In genomic region chr10:112785089-112785488, GRCh38 we compare ENCODE assay signal across 15 cellular contexts.
A peak's percentile ranks its signal among the peaks of the same experiment; 100 is the strongest.
DNase-seq lines count a peak whose midpoint lies in the region; ATAC-seq and TF ChIP-seq lines count a peak whose summit lies in the region.
"Had no signal": no experiment of that assay in that cellular context is flagged by ENCODE, and none has a peak within 500 bp of the region (broad histone marks: within the 10 kb centered on the region; RNA-seq: fewer than 3 reads in every experiment).

No MANE protein-coding gene starts in this region.

- no peaks in the 10 kb centered on the region for H3K27me3 ChIP-seq in neural progenitor cell
- H3K27me3 ChIP-seq: BLaER1 treated with 17β-estradiol and CSF1 and Interleukin-3, amounts not matched to agents 10 nM and 100 nM; Peyer's patch had no signal

- DNase-seq in NCI-H82 (lab: John Stamatoyannopoulos, UW) (peak; percentile 9), NCI-H82 treated with DMSO at 0.1 percent for 48 hours (lab: John Stamatoyannopoulos, UW; ENCODE audit: unreplicated experiment) (no peak), iPS-NIHi11 (ENCODE audit: low spot score) (peak; percentile 56), neural progenitor cell (ENCODE audit: low spot score) (peak; percentile 42), GDM1 (lab: John Stamatoyannopoulos, UW) (no peak)
- DNase-seq in effector memory CD8-positive, alpha-beta T cell = no peak
- DNase-seq: 8988T; CD8-positive, alpha-beta T cell; DMS153; Karpas-422; MV-4-11; Peyer's patch had no signal

- H3K4me1 Mint-ChIP-seq in neural progenitor cell = peaks cover 35% of the 10 kb centered on the region
- no peaks in the 10 kb centered on the region for H3K4me1 Mint-ChIP-seq in effector memory CD8-positive, alpha-beta T cell (ENCODE audit: low read depth in 2 of 2)

- H3K4me2 ChIP-seq in neural progenitor cell = peak overlapping the region; percentile 18
- H3K4me2 ChIP-seq: BLaER1 treated with 17β-estradiol and CSF1 and Interleukin-3, amounts not matched to agents 10 nM and 100 nM had no signal

- H3K4me3 ChIP-seq in neural progenitor cell = no peak overlapping the region
- H3K4me3 ChIP-seq: BLaER1 treated with 17β-estradiol and CSF1 and Interleukin-3, amounts not matched to agents 10 nM and 100 nM; Peyer's patch had no signal

- peaks cover 5% of the 10 kb centered on the region for H3K27me3 Mint-ChIP-seq in neural progenitor cell (ENCODE audit: insufficient read depth, low read depth)
- no peaks in the 10 kb centered on the region for H3K27me3 Mint-ChIP-seq in effector memory CD8-positive, alpha-beta T cell

- H3F3A ChIP-seq in neural progenitor cell (ENCODE audit: low read depth) = no peaks in the 10 kb centered on the region

- no peaks in the 10 kb centered on the region for H3K9me3 ChIP-seq in neural progenitor cell (ENCODE audit: low read depth)
- H3K9me3 ChIP-seq: Peyer's patch had no signal

- no peak overlapping the region for H3K4me3 Mint-ChIP-seq in neural progenitor cell
- no peak overlapping the region for H3K4me3 Mint-ChIP-seq in effector memory CD8-positive, alpha-beta T cell
- H3K4me3 Mint-ChIP-seq: CD8-positive, alpha-beta T cell had no signal

- no peaks in the 10 kb centered on the region for H3K36me3 ChIP-seq in neural progenitor cell
- H3K36me3 ChIP-seq: Peyer's patch had no signal

- no peaks in the 10 kb centered on the region for H4K20me1 ChIP-seq in neural progenitor cell (ENCODE audit: low read depth)
- H4K20me1 ChIP-seq: BLaER1 treated with 17β-estradiol and CSF1 and Interleukin-3, amounts not matched to agents 10 nM and 100 nM had no signal

- TF ChIP-seq CTCF in neural progenitor cell (IDR thresholded peaks at IDR 0.05) = no peak

- H3K27ac Mint-ChIP-seq in neural progenitor cell = no peak overlapping the region
- no peak overlapping the region for H3K27ac Mint-ChIP-seq in effector memory CD8-positive, alpha-beta T cell
- H3K27ac Mint-ChIP-seq: CD8-positive, alpha-beta T cell had no signal

- H2AFZ ChIP-seq in neural progenitor cell (replicated peaks) = no peak overlapping the region

- ATAC-seq in effector memory CD8-positive, alpha-beta T cell (replicated peaks) = no peak
- ATAC-seq in GM18873 (IDR thresholded peaks at IDR 0.05; ENCODE audit: low FRiP score, unreplicated experiment) (no peak), HG03439 (IDR thresholded peaks at IDR 0.05; ENCODE audit: unreplicated experiment) (no peak)
- ATAC-seq: CD8-positive, alpha-beta T cell had no signal

- H3K9ac ChIP-seq in neural progenitor cell = no peak overlapping the region
- H3K9ac ChIP-seq: BLaER1 treated with 17β-estradiol and CSF1 and Interleukin-3, amounts not matched to agents 10 nM and 100 nM had no signal

- peaks cover 8% of the 10 kb centered on the region for H3K9me3 Mint-ChIP-seq in neural progenitor cell
- H3K9me3 Mint-ChIP-seq in effector memory CD8-positive, alpha-beta T cell = peaks cover 3 to 7% of the 10 kb centered on the region in 2 donors

- H3K4me1 ChIP-seq in neural progenitor cell = peaks cover 16% of the 10 kb centered on the region

- H3K36me3 Mint-ChIP-seq in neural progenitor cell = no peaks in the 10 kb centered on the region
- no peaks in the 10 kb centered on the region for H3K36me3 Mint-ChIP-seq in effector memory CD8-positive, alpha-beta T cell (ENCODE audit: insufficient read depth)

- H3K27ac ChIP-seq in neural progenitor cell = no peak overlapping the region
- H3K27ac ChIP-seq: BLaER1 treated with 17β-estradiol and CSF1 and Interleukin-3, amounts not matched to agents 10 nM and 100 nM had no signal

- no peaks in the 10 kb centered on the region for H3K79me2 ChIP-seq in neural progenitor cell (ENCODE audit: low read depth)

Comparison
In these comparisons a context has a peak if more than half of its experiments do, and no peak if none do; other contexts are left out.
1. DNase-seq: peak in NCI-H82 (single experiment), iPS-NIHi11 (single experiment) and neural progenitor cell (single experiment); none in NCI-H82 treated with DMSO at 0.1 percent for 48 hours (single experiment), effector memory CD8-positive, alpha-beta T cell (0 of 3) and GDM1 (single experiment).